Comparison of ENCODE assay signal across 30 cellular contexts in the genomic region with DNA sequence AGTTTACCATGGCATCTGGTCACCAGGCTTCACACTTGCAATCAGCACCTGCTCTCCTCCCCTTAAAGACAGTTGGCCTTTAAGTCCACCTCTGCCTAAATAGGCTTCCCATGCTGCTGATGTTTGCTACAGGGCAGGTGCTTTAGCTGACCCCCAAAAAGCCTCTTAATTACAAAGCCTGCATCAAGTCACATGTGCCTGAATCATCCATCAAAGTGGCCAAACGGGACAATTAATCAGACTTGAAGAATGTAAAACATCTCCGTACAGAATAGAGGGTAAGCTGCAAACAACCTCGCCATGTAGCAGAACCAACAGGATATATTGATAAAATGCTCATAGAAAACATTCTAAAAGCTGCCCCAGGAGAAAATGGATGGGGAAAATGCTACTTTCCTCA. TPM values are rescaled to one million over a fixed set of nuclear protein-coding genes. Genes with fewer than 3 reads are reported as not detected.
DNase-seq lines count a peak whose midpoint lies in the region; ATAC-seq and TF ChIP-seq lines count a peak whose summit lies in the region.
"Had no signal": no experiment of that assay in that cellular context is flagged by ENCODE, and none has a peak within 500 bp of the region (broad histone marks: within the 10 kb centered on the region; RNA-seq: fewer than 3 reads in every experiment).

No MANE protein-coding gene starts in this region.

- H3K36me3 ChIP-seq in naive thymus-derived CD4-positive, alpha-beta T cell (ENCODE audit: control insufficient read depth in 2 of 3, insufficient read depth in 3 of 3, low read length in 3 of 3) = no peaks in the 10 kb centered on the region
- no peaks in the 10 kb centered on the region for H3K36me3 ChIP-seq in uterus
- H3K36me3 ChIP-seq: sigmoid colon had no signal

- no peaks in the 10 kb centered on the region for H3K27me3 ChIP-seq in naive thymus-derived CD4-positive, alpha-beta T cell (ENCODE audit: control insufficient read depth in 2 of 2, insufficient read depth in 2 of 2, low read length in 2 of 2)
- H3K27me3 ChIP-seq in uterus = no peaks in the 10 kb centered on the region
- H3K27me3 ChIP-seq: sigmoid colon had no signal

- intact Hi-C loops in naive thymus-derived CD4-positive, alpha-beta T cell (cut with micrococcal nuclease) = loop anchor here in 1 of 2 donors (1.0 kb wide), 1 partner anchor 14 kb away; no protein-coding TSS in a partner anchor
- intact Hi-C loops in uterus (cut with DNase I; ENCODE audit: low total_unique reads) = no loop called here

- no peak for TF ChIP-seq CTCF in uterus (IDR thresholded peaks at IDR 0.05)
- no peak for TF ChIP-seq CTCF in endothelial cell (IDR thresholded peaks at IDR 0.05; ENCODE audit: unreplicated experiment)
- no peak for TF ChIP-seq CTCF in omental fat pad (IDR thresholded peaks at IDR 0.05)

- no peak overlapping the region for H3K4me3 Mint-ChIP-seq in T-helper 1 cell treated with Interleukin-12 subunit alpha and Interleukin-12 subunit beta and Interleukin-4 antibody, amounts not matched to agents 30 μg/mL and 1 μg/mL, for 36 hours
- peak overlapping the region in 6 of 10 donors; percentile 14 to 58 (median 55) for H3K4me3 Mint-ChIP-seq in naive thymus-derived CD4-positive, alpha-beta T cell
- no peak overlapping the region for H3K4me3 Mint-ChIP-seq in endothelial cell (ENCODE audit: unreplicated experiment)
- H3K4me3 Mint-ChIP-seq: activated CD4-positive, alpha-beta memory T cell treated with anti-CD3 and anti-CD28 coated beads, Interleukin-2, amount 10 ng/mL, durations not matched to agents 7 days and 5 days had no signal

- peaks cover 8% of the 10 kb centered on the region for H3K9me3 Mint-ChIP-seq in T-helper 1 cell treated with Interleukin-12 subunit alpha and Interleukin-12 subunit beta and Interleukin-4 antibody, amounts not matched to agents 30 μg/mL and 1 μg/mL, for 36 hours
- H3K9me3 Mint-ChIP-seq in naive thymus-derived CD4-positive, alpha-beta T cell = peaks cover 0 to 14% (median 0%) of the 10 kb centered on the region in 11 donors
- H3K9me3 Mint-ChIP-seq in endothelial cell (ENCODE audit: unreplicated experiment) = no peaks in the 10 kb centered on the region

- peak overlapping the region; percentile 42 for H3K27ac Mint-ChIP-seq in T-helper 1 cell treated with Interleukin-12 subunit alpha and Interleukin-12 subunit beta and Interleukin-4 antibody, amounts not matched to agents 30 μg/mL and 1 μg/mL, for 36 hours
- peak overlapping the region in 8 of 9 donors; percentile 67 to 91 (median 82) for H3K27ac Mint-ChIP-seq in naive thymus-derived CD4-positive, alpha-beta T cell
- H3K27ac Mint-ChIP-seq in endothelial cell (ENCODE audit: unreplicated experiment) = no peak overlapping the region
- H3K27ac Mint-ChIP-seq: activated CD4-positive, alpha-beta memory T cell treated with anti-CD3 and anti-CD28 coated beads, Interleukin-2, amount 10 ng/mL, durations not matched to agents 7 days and 5 days; progenitor cell of endocrine pancreas had no signal

- H3K9me3 ChIP-seq in naive thymus-derived CD4-positive, alpha-beta T cell (ENCODE audit: control insufficient read depth in 2 of 3, low read length in 3 of 3) = no peaks in the 10 kb centered on the region
- H3K9me3 ChIP-seq in uterus = no peaks in the 10 kb centered on the region
- H3K9me3 ChIP-seq: sigmoid colon had no signal

- H3K36me3 Mint-ChIP-seq in T-helper 1 cell treated with Interleukin-12 subunit alpha and Interleukin-12 subunit beta and Interleukin-4 antibody, amounts not matched to agents 30 μg/mL and 1 μg/mL, for 36 hours (ENCODE audit: low read depth) = peaks cover 28% of the 10 kb centered on the region
- peaks cover 0 to 62% (median 0%) of the 10 kb centered on the region in 5 donors for H3K36me3 Mint-ChIP-seq in naive thymus-derived CD4-positive, alpha-beta T cell
- no peaks in the 10 kb centered on the region for H3K36me3 Mint-ChIP-seq in endothelial cell (ENCODE audit: low read depth, unreplicated experiment)

- H3K27ac ChIP-seq in naive thymus-derived CD4-positive, alpha-beta T cell (ENCODE audit: low read depth, low read length) = no peak overlapping the region
- H3K27ac ChIP-seq in uterus = no peak overlapping the region
- H3K27ac ChIP-seq: 22Rv1, RWPE1, sigmoid colon had no signal

- no peak for ATAC-seq in naive thymus-derived CD4-positive, alpha-beta T cell
- ATAC-seq in omental fat pad (ENCODE audit: low FRiP score) = no peak
- ATAC-seq: HepG2, left lobe of liver had no signal

- POLR2A ChIA-PET in naive thymus-derived CD4-positive, alpha-beta T cell (lab: Charles Lee) = interaction anchor here (0.6 to 2.0 kb wide), 4 partner anchors 9 to 18 kb away, joined by 3 to 15 read pairs (median 5); no protein-coding TSS in a partner anchor

- TF ChIP-seq POLR2A in uterus (IDR thresholded peaks at IDR 0.05) = no peak

- H3K4me1 Mint-ChIP-seq in T-helper 1 cell treated with Interleukin-12 subunit alpha and Interleukin-12 subunit beta and Interleukin-4 antibody, amounts not matched to agents 30 μg/mL and 1 μg/mL, for 36 hours (ENCODE audit: low read depth) = peaks cover 63% of the 10 kb centered on the region
- peaks cover 44 to 86% (median 78%) of the 10 kb centered on the region in 7 donors for H3K4me1 Mint-ChIP-seq in naive thymus-derived CD4-positive, alpha-beta T cell
- H3K4me1 Mint-ChIP-seq in endothelial cell (ENCODE audit: unreplicated experiment) = peaks cover 41% of the 10 kb centered on the region

- H3K4me3 ChIP-seq in naive thymus-derived CD4-positive, alpha-beta T cell (ENCODE audit: low read length) = no peak overlapping the region
- no peak overlapping the region for H3K4me3 ChIP-seq in uterus
- H3K4me3 ChIP-seq: sigmoid colon had no signal

- CTCF ChIA-PET in naive thymus-derived CD4-positive, alpha-beta T cell (lab: Charles Lee) = interaction anchor here (1.1 kb wide), 1 partner anchor 18 kb away, joined by 3 read pairs; no protein-coding TSS in a partner anchor

- H3K4me1 ChIP-seq in naive thymus-derived CD4-positive, alpha-beta T cell (ENCODE audit: control insufficient read depth in 2 of 2, insufficient read depth in 2 of 2, low read length in 2 of 2) = peaks cover 13 to 40% of the 10 kb centered on the region in 2 donors
- no peaks in the 10 kb centered on the region for H3K4me1 ChIP-seq in uterus

- no peaks in the 10 kb centered on the region for H3K27me3 Mint-ChIP-seq in T-helper 1 cell treated with Interleukin-12 subunit alpha and Interleukin-12 subunit beta and Interleukin-4 antibody, amounts not matched to agents 30 μg/mL and 1 μg/mL, for 36 hours (ENCODE audit: low read depth)
- H3K27me3 Mint-ChIP-seq in naive thymus-derived CD4-positive, alpha-beta T cell = no peaks in the 10 kb centered on the region
- H3K27me3 Mint-ChIP-seq in endothelial cell (ENCODE audit: unreplicated experiment) = peaks cover 2% of the 10 kb centered on the region

- DNase-seq in T-helper 1 cell = no peak
- peak; percentile 5 for DNase-seq in A172 (ENCODE audit: low spot score)
- DNase-seq in M059J (ENCODE audit: low read depth) = peak; percentile 33
- DNase-seq in naive thymus-derived CD4-positive, alpha-beta T cell = no peak
- DNase-seq in uterus = no peak
- DNase-seq in endothelial cell (ENCODE audit: low spot score) = no peak
- DNase-seq in omental fat pad (ENCODE audit: low spot score) = no peak
- DNase-seq: activated CD4-positive, alpha-beta memory T cell treated with anti-CD3 and anti-CD28 coated beads, Interleukin-2, amount 10 ng/mL, durations not matched to agents 7 days and 5 days; activated CD8-positive, alpha-beta memory T cell treated with anti-CD3 and anti-CD28 coated beads, Interleukin-2, amount 50 U/mL, for 4 hours; activated naive CD4-positive, alpha-beta T cell; aorta; DND-41; effector memory CD4-positive, alpha-beta T cell; GF-D8; HCEC 1CT; Kasumi-1; mesendoderm; NCI-H146; NCI-H446; sigmoid colon; stimulated activated CD4-positive, alpha-beta T cell treated with anti-CD3 and anti-CD28 coated beads, Interleukin-4, amount 100 ng/mL, for 24 hours; trophoblast cell had no signal

RNA-seq across cellular contexts. Expression of a gene that starts 7.4 kb away (rescaled TPM):
- not detected in 2 replicates for total RNA-seq in A172 (2014; rRNA removed; shearing (Covaris generic))
- total RNA-seq in M059J (2014; rRNA removed; shearing (Covaris generic)) = not detected in 2 replicates
- total RNA-seq in naive thymus-derived CD4-positive, alpha-beta T cell = 10 to 100 TPM in 2 of 5 experiments, 1 to 10 TPM in 3; 1.5 to 19.6 (median 4.5) TPM
- polyA plus RNA-seq in naive thymus-derived CD4-positive, alpha-beta T cell = 1 to 10 TPM; 5.4 to 9.7 TPM
- total RNA-seq in uterus = 1 to 10 TPM in 1 of 4 donors, under 1 TPM in 1, not detected in 2; 0.73 to 4.4 TPM
- not detected for total RNA-seq in endothelial cell (ENCODE audit: unreplicated experiment)
- total RNA-seq in omental fat pad = 10 to 100 TPM in 2 of 4 donors, 1 to 10 TPM in 2; 2.7 to 11.6 (median 8.1) TPM
- total RNA-seq: epithelial cell of proximal tubule, glomerular endothelial cell, HepG2, progenitor cell of endocrine pancreas had no signal
- polyA plus RNA-seq: HepG2 had no signal

Comparison
In these comparisons a context has a peak if more than half of its experiments do, and no peak if none do; other contexts are left out.
1. H3K4me3 Mint-ChIP-seq: peak in naive thymus-derived CD4-positive, alpha-beta T cell (6 of 10); none in T-helper 1 cell treated with Interleukin-12 subunit alpha and Interleukin-12 subunit beta and Interleukin-4 antibody, amounts not matched to agents 30 μg/mL and 1 μg/mL, for 36 hours (single experiment) and endothelial cell (single experiment).
2. DNase-seq: peak in A172 (single experiment) and M059J (single experiment); none in T-helper 1 cell (0 of 5), naive thymus-derived CD4-positive, alpha-beta T cell (0 of 9), uterus (0 of 2), endothelial cell (single experiment) and omental fat pad (single experiment).